ENCODE assay signal across 24 cellular contexts in genomic region chr2:185745864-185746859, GRCh38.
"Had no signal": no experiment of that assay in that cellular context is flagged by ENCODE, and none has a peak within 500 bp of the region (broad histone marks: within the 10 kb centered on the region; RNA-seq: fewer than 3 reads in every experiment).

No MANE protein-coding gene starts in this region.

- H3K27ac ChIP-seq: body of pancreas, left ventricle myocardium inferior, VCaP had no signal

- H3K27me3 ChIP-seq: body of pancreas had no signal

- H3K36me3 ChIP-seq: left ventricle myocardium inferior had no signal

- DNase-seq: activated CD4-positive, alpha-beta T cell treated with anti-CD3 and anti-CD28 coated beads, Interleukin-2, amount 10 ng/mL, durations not matched to agents 24 days and 14 days; activated CD8-positive, alpha-beta T cell treated with anti-CD3 and anti-CD28 coated beads, Interleukin-2, amount 10 ng/mL, durations not matched to agents 7 days and 5 days; activated gamma-delta T cell treated with Interleukin-2 at 50 U/mL for 16 hours; anterior cingulate cortex; body of pancreas; dermis blood vessel endothelial cell; effector CD8-positive, alpha-beta T cell; foreskin melanocyte; glutamatergic neuron; hippocampal formation; kidney glomerular epithelial cell; left ventricle myocardium inferior; midbrain; nucleus accumbens; stimulated activated CD4-positive, alpha-beta T cell treated with anti-CD3 and anti-CD28 coated beads, Interleukin-2, amount 100 ng/mL, for 48 hours; stimulated activated CD8-positive, alpha-beta memory T cell treated with anti-CD3 and anti-CD28 coated beads, Interleukin-4, amount 100 ng/mL, for 48 hours; stimulated activated naive B cell treated with anti-CD40 and anti-IgM and Interleukin-4, amounts not matched to agents 10 μg/mL and 1 μg/mL and 100 μg/mL, for 72 hours; T-cell had no signal

- H3K4me1 ChIP-seq: body of pancreas, left ventricle myocardium inferior had no signal

- H3K4me1 Mint-ChIP-seq: activated CD4-positive, alpha-beta T cell treated with anti-CD3 and anti-CD28 coated beads, Interleukin-2, amount 10 ng/mL, durations not matched to agents 24 days and 14 days; activated naive CD4-positive, alpha-beta T cell treated with anti-CD3 and anti-CD28 coated beads, Interleukin-2, amount 50 U/mL, for 24 hours; stimulated activated naive B cell treated with anti-CD40 and anti-IgM and Interleukin-4, amounts not matched to agents 10 μg/mL and 1 μg/mL and 100 μg/mL, for 72 hours; T-cell had no signal

- H3K4me3 ChIP-seq: body of pancreas, left ventricle myocardium inferior had no signal

- H3K27me3 Mint-ChIP-seq: activated CD4-positive, alpha-beta T cell treated with anti-CD3 and anti-CD28 coated beads, Interleukin-2, amount 10 ng/mL, durations not matched to agents 24 days and 14 days; activated naive CD4-positive, alpha-beta T cell treated with anti-CD3 and anti-CD28 coated beads, Interleukin-2, amount 50 U/mL, for 24 hours; stimulated activated naive B cell treated with anti-CD40 and anti-IgM and Interleukin-4, amounts not matched to agents 10 μg/mL and 1 μg/mL and 100 μg/mL, for 72 hours; T-cell had no signal

- H3K9me3 Mint-ChIP-seq: activated CD4-positive, alpha-beta T cell treated with anti-CD3 and anti-CD28 coated beads, Interleukin-2, amount 10 ng/mL, durations not matched to agents 24 days and 14 days; activated naive CD4-positive, alpha-beta T cell treated with anti-CD3 and anti-CD28 coated beads, Interleukin-2, amount 50 U/mL, for 24 hours; T-helper 2 cell treated with Interferon-gamma antibody and Interleukin-4, amounts not matched to agents 5 μg/mL and 100 μg/mL, for 36 hours had no signal

- H3K27ac Mint-ChIP-seq: activated CD4-positive, alpha-beta T cell treated with anti-CD3 and anti-CD28 coated beads, Interleukin-2, amount 10 ng/mL, durations not matched to agents 24 days and 14 days; activated CD8-positive, alpha-beta T cell treated with anti-CD3 and anti-CD28 coated beads, Interleukin-2, amount 10 ng/mL, durations not matched to agents 7 days and 5 days; activated naive CD4-positive, alpha-beta T cell treated with anti-CD3 and anti-CD28 coated beads, Interleukin-2, amount 50 U/mL, for 24 hours; stimulated activated naive B cell treated with anti-CD40 and anti-IgM and Interleukin-4, amounts not matched to agents 10 μg/mL and 1 μg/mL and 100 μg/mL, for 72 hours; T-cell; T-helper 2 cell treated with Interferon-gamma antibody and Interleukin-4, amounts not matched to agents 5 μg/mL and 100 μg/mL, for 36 hours had no signal

- H3K4me3 Mint-ChIP-seq: activated CD4-positive, alpha-beta T cell treated with anti-CD3 and anti-CD28 coated beads, Interleukin-2, amount 10 ng/mL, durations not matched to agents 24 days and 14 days; activated CD8-positive, alpha-beta T cell treated with anti-CD3 and anti-CD28 coated beads, Interleukin-2, amount 10 ng/mL, durations not matched to agents 7 days and 5 days; activated naive CD4-positive, alpha-beta T cell treated with anti-CD3 and anti-CD28 coated beads, Interleukin-2, amount 50 U/mL, for 24 hours; stimulated activated naive B cell treated with anti-CD40 and anti-IgM and Interleukin-4, amounts not matched to agents 10 μg/mL and 1 μg/mL and 100 μg/mL, for 72 hours; T-cell; T-helper 2 cell treated with Interferon-gamma antibody and Interleukin-4, amounts not matched to agents 5 μg/mL and 100 μg/mL, for 36 hours had no signal

- H3K9me3 ChIP-seq: body of pancreas, left ventricle myocardium inferior had no signal

- H3K36me3 Mint-ChIP-seq: activated naive CD4-positive, alpha-beta T cell treated with anti-CD3 and anti-CD28 coated beads, Interleukin-2, amount 50 U/mL, for 24 hours; stimulated activated naive B cell treated with anti-CD40 and anti-IgM and Interleukin-4, amounts not matched to agents 10 μg/mL and 1 μg/mL and 100 μg/mL, for 72 hours; T-cell had no signal

- ATAC-seq: activated CD4-positive, CD25-positive, alpha-beta regulatory T cell treated with anti-CD3 and anti-CD28 coated beads, Interleukin-2, amount 50 U/mL, for 24 hours; activated CD8-positive, alpha-beta T cell treated with anti-CD3 and anti-CD28 coated beads, Interleukin-2, amount 10 ng/mL, durations not matched to agents 7 days and 5 days; body of pancreas; esophagus mucosa; sciatic nerve; stimulated activated naive B cell treated with anti-CD40 and anti-IgM and Interleukin-4, amounts not matched to agents 10 μg/mL and 1 μg/mL and 100 μg/mL, for 72 hours; T-cell had no signal
